In the genomic region with DNA sequence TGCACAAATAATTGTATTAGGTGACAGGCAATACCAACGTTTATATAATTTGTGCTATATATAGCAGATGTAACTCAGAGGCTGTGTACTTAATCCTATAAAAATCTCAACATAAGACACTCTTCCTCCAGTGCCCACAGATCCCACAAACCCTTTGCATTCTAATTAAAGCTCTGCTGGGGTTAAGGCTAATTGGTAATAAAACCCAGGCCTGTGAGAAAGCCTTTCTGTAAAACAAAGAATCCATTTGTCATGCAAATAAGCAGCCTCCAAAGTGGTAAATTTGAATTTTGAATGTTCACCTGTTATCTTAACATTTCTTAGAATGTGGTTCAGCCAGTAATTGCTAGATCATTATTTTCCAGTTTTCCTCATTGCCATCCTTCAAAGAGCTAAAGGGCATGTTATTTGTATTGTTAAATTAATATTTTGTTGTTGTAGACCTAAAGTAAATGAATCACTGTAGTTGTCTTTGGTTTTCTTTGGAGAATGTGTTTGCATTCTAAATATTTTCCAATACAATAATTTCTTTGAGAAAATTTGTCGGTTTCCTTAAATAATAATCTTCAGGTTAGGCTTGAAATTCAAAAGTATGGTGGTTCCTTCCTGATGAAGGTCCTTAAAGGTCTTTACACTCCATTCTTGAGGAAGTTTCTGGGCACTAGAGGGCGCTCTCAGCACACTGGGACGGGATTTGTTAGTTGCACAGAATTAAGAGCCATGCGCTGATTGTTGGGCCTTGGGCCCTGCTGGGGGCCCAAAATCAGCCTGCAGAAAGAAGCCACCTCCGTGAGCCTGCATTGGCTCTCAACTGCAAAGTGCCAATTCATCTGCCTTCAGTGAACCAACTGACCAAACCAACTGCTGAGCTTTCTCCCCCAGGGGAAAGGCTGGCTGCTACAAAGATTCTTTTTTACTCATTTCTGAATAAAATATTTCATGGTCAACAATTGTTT, we compare ENCODE assay signal across 8 cellular contexts. TPM values are rescaled to one million over a fixed set of nuclear protein-coding genes. Genes with fewer than 3 reads are reported as not detected.
A peak's percentile ranks its signal among the peaks of the same experiment; 100 is the strongest.
DNase-seq lines count a peak whose midpoint lies in the region; ATAC-seq and TF ChIP-seq lines count a peak whose summit lies in the region.

No MANE protein-coding gene starts in this region.

- TF ChIP-seq CTCF in ascending aorta (IDR thresholded peaks at IDR 0.05) = peak; percentile 53 to 94 (median 86)
- TF ChIP-seq CTCF in retinal pigment epithelial cell (conservative IDR thresholded peaks at IDR 0.05; ENCODE audit: low read depth, low read length) = peak; percentile 94

- H3K9me3 ChIP-seq in ascending aorta = no peaks in the 10 kb centered on the region

- H3K4me1 ChIP-seq in ascending aorta = peaks cover 0 to 14% of the 10 kb centered on the region in 2 donors

- H3K4me3 ChIP-seq in ascending aorta (no peak overlapping the region), retinal pigment epithelial cell (ENCODE audit: low read length) (no peak overlapping the region)

- ATAC-seq in HG02623 (IDR thresholded peaks at IDR 0.05; ENCODE audit: unreplicated experiment) = peak; percentile 43
- no peak for ATAC-seq in HG02571 (IDR thresholded peaks at IDR 0.05; ENCODE audit: unreplicated experiment)

- intact Hi-C loops in ascending aorta (cut with DNase I) = loop anchor here (1.0 kb wide), 2 partner anchors 46 to 393 kb away; partner anchors contain the start of genes CENPL, DARS2 and PRDX6

- H3K36me3 ChIP-seq in ascending aorta = no peaks in the 10 kb centered on the region

- H3K27me3 ChIP-seq in ascending aorta = no peaks in the 10 kb centered on the region

- peak overlapping the region; percentile 75 to 85 for H3K27ac ChIP-seq in ascending aorta

- peak; percentile 89 for DNase-seq in DMS53 (lab: John Stamatoyannopoulos, UW)
- DNase-seq in NCI-H1930 (lab: John Stamatoyannopoulos, UW) = peak; percentile 64 to 74
- peak; percentile 51 to 85 (median 70) for DNase-seq in T-helper 2 cell
- peak; percentile 67 to 96 for DNase-seq in ascending aorta (ENCODE audit: low spot score in 2 of 2)
- peak; percentile 68 to 81 for DNase-seq in hippocampal formation (lab: John Stamatoyannopoulos, UW)
- peak; percentile 54 for DNase-seq in retinal pigment epithelial cell (ENCODE audit: low read depth)

RNA-seq across cellular contexts. Expression of gene PRDX6, which starts 46.1 kb away (rescaled TPM):
- 163 TPM for total RNA-seq in ascending aorta
